8 cellular contexts compared by ENCODE assay signal in genomic region chr21:42496120-42496838, GRCh38.
A peak's percentile ranks its signal among the peaks of the same experiment; 100 is the strongest.
DNase-seq lines count a peak whose midpoint lies in the region; ATAC-seq and TF ChIP-seq lines count a peak whose summit lies in the region.

Gene RSPH1 (minus strand): TSS chr21:42496224. CDS start chr21:42496186, 38 bp downstream.

- peak within 1 kb of the TSS; percentile 83 for H3K4me2 ChIP-seq in OCI-LY3 (ENCODE audit: low read length)

- H3K4me3 ChIP-seq in OCI-LY3 (ENCODE audit: low read length): peak within 1 kb of the TSS; percentile 92

- H3K27me3 ChIP-seq in OCI-LY3 (ENCODE audit: low read depth, low read length): no peaks in the 10 kb centered on the region

- H3K79me2 ChIP-seq in OCI-LY3 (ENCODE audit: low read length): no peaks in the 10 kb centered on the region

- TF ChIP-seq CTCF in OCI-LY3 (IDR thresholded peaks at IDR 0.05; ENCODE audit: low read depth, low read length): no peak

- H3K4me1 ChIP-seq in OCI-LY3 (ENCODE audit: low read length): peaks cover 10% of the 10 kb centered on the region

- H3K9me3 ChIP-seq in OCI-LY3 (ENCODE audit: insufficient read depth, low read length): no peaks in the 10 kb centered on the region

- peak within 1 kb of the TSS; percentile 73 for H3K9ac ChIP-seq in OCI-LY3 (ENCODE audit: low read length)

- H4K20me1 ChIP-seq in OCI-LY3 (ENCODE audit: insufficient read depth, low read length): no peaks in the 10 kb centered on the region

- no peak within 1 kb of the TSS for H3K27ac ChIP-seq in OCI-LY3 (ENCODE audit: low read length)

- H3K36me3 ChIP-seq in OCI-LY3 (replicated peaks; ENCODE audit: low read depth, low read length): no peaks in the 10 kb centered on the region

- peak; percentile 96 for ATAC-seq in GM21528 (IDR thresholded peaks at IDR 0.05; ENCODE audit: low FRiP score, unreplicated experiment)

- peak; percentile 97 for DNase-seq in DMS 273 treated with DMSO at 0.1 percent for 48 hours (lab: John Stamatoyannopoulos, UW)
- peak; percentile 86 for DNase-seq in HuH-7.5 (ENCODE audit: low spot score)
- peak; percentile 99 for DNase-seq in activated T-cell treated with anti-CD3 and anti-CD28 coated beads for 24 hours (ENCODE audit: low read depth)
- DNase-seq in epidermal melanocyte (ENCODE audit: insufficient read length, low spot score): peak; percentile 92
- peak; percentile 100 for DNase-seq in midbrain (lab: John Stamatoyannopoulos, UW)
- DNase-seq in stimulated activated CD8-positive, alpha-beta memory T cell treated with anti-CD3 and anti-CD28 coated beads, Interleukin-15, amount 100 ng/mL, for 48 hours (ENCODE audit: low read depth in 2 of 2): peak; percentile 99

- peak within 1 kb of the TSS; percentile 72 for H2AFZ ChIP-seq in OCI-LY3 (ENCODE audit: low read depth, low read length)
